In the genomic region with DNA sequence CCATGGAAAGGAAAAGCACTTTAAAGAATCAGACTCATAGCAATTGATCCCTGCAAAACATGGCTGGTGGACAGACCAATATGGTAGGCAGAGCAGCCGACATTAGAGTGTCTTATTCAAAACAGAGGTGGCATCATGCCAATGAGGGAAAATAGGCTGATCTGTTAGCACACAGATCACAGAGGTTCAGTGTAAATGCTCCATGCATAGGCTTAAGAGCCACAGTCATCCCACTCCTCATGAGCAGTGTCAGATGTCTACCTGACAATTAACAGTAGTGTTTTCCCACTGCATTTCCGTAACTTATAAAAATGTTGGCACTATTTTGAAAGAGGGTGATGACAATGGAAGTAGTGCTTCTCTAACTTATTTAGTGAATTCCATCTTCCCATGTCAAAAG, we compare ENCODE assay signal across 21 cellular contexts.
"Had no signal": no experiment of that assay in that cellular context is flagged by ENCODE, and none has a peak within 500 bp of the region (broad histone marks: within the 10 kb centered on the region; RNA-seq: fewer than 3 reads in every experiment).

No MANE protein-coding gene starts in this region.

- H2AFZ ChIP-seq: hepatocyte had no signal

- H3K9me3 ChIP-seq: left ventricle myocardium inferior, lower lobe of right lung, pancreas had no signal

- H3K4me1 Mint-ChIP-seq: naive B cell had no signal

- H3K4me1 ChIP-seq: lower lobe of right lung had no signal

- H3K27me3 Mint-ChIP-seq: progenitor cell of endocrine pancreas had no signal

- H3K27ac ChIP-seq: hepatocyte, left ventricle myocardium inferior, lower lobe of right lung, pancreas had no signal

- H3K4me2 ChIP-seq: hepatocyte, smooth muscle cell had no signal

- H3K27ac Mint-ChIP-seq: endodermal cell, memory B cell, naive B cell, nephron, progenitor cell of endocrine pancreas had no signal

- ATAC-seq: left cardiac atrium, lower lobe of right lung, pancreas, right cardiac atrium had no signal

- H3K36me3 Mint-ChIP-seq: memory B cell, naive B cell had no signal

- H3K27me3 ChIP-seq: hepatocyte, pancreas had no signal

- H3K4me3 ChIP-seq: hepatocyte, left ventricle myocardium inferior, lower lobe of right lung, pancreas, smooth muscle cell had no signal

- H3K4me3 Mint-ChIP-seq: endodermal cell, memory B cell, naive B cell, nephron had no signal

- DNase-seq: effector CD4-positive, alpha-beta T cell; endodermal cell; erythroblast; foreskin melanocyte; head of caudate nucleus; kidney; left cardiac atrium; left ventricle myocardium inferior; lower lobe of right lung; naive B cell; occipital lobe; pancreas; right cardiac atrium; stimulated activated CD4-positive, alpha-beta T cell treated with anti-CD3 and anti-CD28 coated beads, Interleukin-2, amount 100 ng/mL, for 48 hours; stimulated activated naive CD4-positive, alpha-beta T cell treated with Interleukin-2 at 50 U/mL for 16 hours; trophoblast cell had no signal

- H3K9me3 Mint-ChIP-seq: naive B cell had no signal
